8 cellular contexts compared by ENCODE assay signal in genomic region chr17:77735341-77736206, GRCh38.
DNase-seq lines count a peak whose midpoint lies in the region; ATAC-seq and TF ChIP-seq lines count a peak whose summit lies in the region.

No MANE protein-coding gene starts in this region.

- H4K20me1 ChIP-seq in OCI-LY7 (ENCODE audit: insufficient read depth, low read length): no peaks in the 10 kb centered on the region

- no peaks in the 10 kb centered on the region for H3K27me3 ChIP-seq in breast epithelium

- H2AFZ ChIP-seq in OCI-LY7 (ENCODE audit: low read length): no peak overlapping the region

- peaks cover 28 to 30% of the 10 kb centered on the region in 2 donors for H3K4me1 ChIP-seq in breast epithelium
- H3K4me1 ChIP-seq in mucosa of descending colon (ENCODE audit: low read depth): peaks cover 5% of the 10 kb centered on the region
- no peaks in the 10 kb centered on the region for H3K4me1 ChIP-seq in OCI-LY7 (ENCODE audit: insufficient read depth, low read length, poor library complexity, severe bottlenecking)

- H3K36me3 ChIP-seq in breast epithelium (no peaks in the 10 kb centered on the region), mucosa of descending colon (ENCODE audit: low read depth) (no peaks in the 10 kb centered on the region), OCI-LY7 (ENCODE audit: insufficient read depth, low read length) (no peaks in the 10 kb centered on the region)

- DNase-seq in AG20443 (ENCODE audit: low spot score) (peak; percentile 22), NCI-H187 (lab: John Stamatoyannopoulos, UW) (peak; percentile 87 to 97), breast epithelium (ENCODE audit: low spot score in 2 of 2) (peak in 1 of 2 donors; percentile 55), mucosa of descending colon (no peak), OCI-LY7 (ENCODE audit: low spot score) (no peak), SKM-1 (lab: John Stamatoyannopoulos, UW; ENCODE audit: unreplicated experiment) (no peak)
- no peak for DNase-seq in stimulated activated naive CD4-positive, alpha-beta T cell treated with Interleukin-2 at 50 U/mL for 16 hours (lab: John Stamatoyannopoulos, UW)

- H3K4me2 ChIP-seq in OCI-LY7 (ENCODE audit: low read length): no peak overlapping the region

- no peaks in the 10 kb centered on the region for H3K9me2 ChIP-seq in OCI-LY7 (ENCODE audit: insufficient read depth, low read length)

- intact Hi-C loops in breast epithelium (cut with DNase I; ENCODE audit: low total_unique reads): no loop called here
- intact Hi-C loops in mucosa of descending colon (cut with DNase I, micrococcal nuclease): no loop called here
- intact Hi-C loops in OCI-LY7 (cut with micrococcal nuclease; ENCODE audit: unreplicated experiment): no loop called here

- CTCF ChIA-PET in OCI-LY7 (lab: Charles Lee; ENCODE audit: unreplicated experiment): no interaction called here

- TF ChIP-seq CTCF in breast epithelium (IDR thresholded peaks at IDR 0.05) (no peak), mucosa of descending colon (IDR thresholded peaks at IDR 0.05) (no peak), OCI-LY7 (conservative IDR thresholded peaks at IDR 0.05; ENCODE audit: low read length) (no peak)

- BruUV-seq in OCI-LY7 (replicated peaks; lab: Mats Ljungman, UMichigan): no TSS peak

- no peaks in the 10 kb centered on the region for H3K79me2 ChIP-seq in OCI-LY7 (ENCODE audit: insufficient read depth, low read depth, low read length)

- POLR2A ChIA-PET in OCI-LY7 (lab: Charles Lee): no interaction called here

- no peak for TF ChIP-seq POLR2A in breast epithelium (IDR thresholded peaks at IDR 0.05)

- H3K27ac ChIP-seq in breast epithelium (peak overlapping the region; percentile 77 to 91), OCI-LY7 (ENCODE audit: low read depth, low read length, poor library complexity, severe bottlenecking) (no peak overlapping the region)

- H3K4me3 ChIP-seq in breast epithelium (peak overlapping the region in 2 of 3 donors; percentile 32 to 57), mucosa of descending colon (no peak overlapping the region), OCI-LY7 (ENCODE audit: low read depth, low read length, poor library complexity, severe bottlenecking) (no peak overlapping the region)

- ATAC-seq in mucosa of descending colon (peak; percentile 32), HG03442 (IDR thresholded peaks at IDR 0.05; ENCODE audit: unreplicated experiment) (no peak)

- no peaks in the 10 kb centered on the region for H3K9me3 ChIP-seq in breast epithelium
- H3K9me3 ChIP-seq in mucosa of descending colon: no peaks in the 10 kb centered on the region
- H3K9me3 ChIP-seq in OCI-LY7 (ENCODE audit: low read length): peaks cover 20% of the 10 kb centered on the region

Comparison
In these comparisons a context has a peak if more than half of its experiments do, and no peak if none do; other contexts are left out.
1. DNase-seq: peak in AG20443 (single experiment) and NCI-H187 (2 of 2); none in mucosa of descending colon (0 of 3), OCI-LY7 (single experiment), SKM-1 (single experiment) and stimulated activated naive CD4-positive, alpha-beta T cell treated with Interleukin-2 at 50 U/mL for 16 hours (single experiment).
2. H3K4me3 ChIP-seq: peak in breast epithelium (2 of 3); none in mucosa of descending colon (single experiment) and OCI-LY7 (single experiment).